13 cellular contexts compared by ENCODE assay signal in the genomic region with DNA sequence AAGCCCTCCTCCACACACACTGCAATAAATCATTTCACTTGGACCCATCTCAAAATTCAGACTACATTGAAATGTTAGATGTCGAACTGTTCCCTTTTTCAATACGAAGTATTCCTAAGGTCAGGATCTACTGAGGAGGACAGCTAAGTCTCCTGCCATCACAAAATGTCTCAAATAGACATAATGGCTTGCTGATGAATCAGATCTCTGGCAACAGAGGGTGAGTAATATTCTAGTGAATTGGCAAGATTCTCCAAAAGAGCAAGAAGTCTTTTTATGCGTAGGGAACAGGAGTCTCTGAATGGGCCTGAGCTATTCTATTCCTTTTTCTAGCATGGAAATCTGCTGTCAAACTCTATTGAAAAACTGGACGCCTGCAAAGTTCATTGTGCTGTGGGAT.
DNase-seq lines count a peak whose midpoint lies in the region; ATAC-seq and TF ChIP-seq lines count a peak whose summit lies in the region.
"Had no signal": no experiment of that assay in that cellular context is flagged by ENCODE, and none has a peak within 500 bp of the region (broad histone marks: within the 10 kb centered on the region; RNA-seq: fewer than 3 reads in every experiment).

No MANE protein-coding gene starts in this region.

- H3K4me3 ChIP-seq in fibroblast of villous mesenchyme (ENCODE audit: low read depth, low read length) = no peak overlapping the region
- H3K4me3 ChIP-seq in sigmoid colon = no peak overlapping the region
- H3K4me3 ChIP-seq: GM23338, ovary had no signal

- H3K9me3 ChIP-seq in sigmoid colon = no peaks in the 10 kb centered on the region
- H3K9me3 ChIP-seq: ovary had no signal

- no peaks in the 10 kb centered on the region for H3K36me3 ChIP-seq in sigmoid colon
- H3K36me3 ChIP-seq: ovary had no signal

- intact Hi-C loops in sigmoid colon (cut with DNase I) = no loop called here

- peak overlapping the region; percentile 26 to 76 (median 53) for H3K27ac ChIP-seq in sigmoid colon
- H3K27ac ChIP-seq: ovary had no signal

- TF ChIP-seq POLR2A in sigmoid colon (IDR thresholded peaks at IDR 0.05) = no peak

- no peak for TF ChIP-seq EP300 in sigmoid colon (IDR thresholded peaks at IDR 0.05)

- H3K27me3 ChIP-seq in sigmoid colon = no peaks in the 10 kb centered on the region
- H3K27me3 ChIP-seq: ovary had no signal

- H3K4me1 ChIP-seq in sigmoid colon = peaks cover 0 to 25% (median 19%) of the 10 kb centered on the region in 4 donors

- H3K27ac Mint-ChIP-seq in immature natural killer cell = no peak overlapping the region
- H3K27ac Mint-ChIP-seq: GM23338 had no signal

- H3K36me3 Mint-ChIP-seq in immature natural killer cell = peaks cover 0 to 11% (median 4%) of the 10 kb centered on the region in 3 donors

- TF ChIP-seq CTCF in fibroblast of villous mesenchyme (IDR thresholded peaks at IDR 0.05; ENCODE audit: insufficient read depth, low read depth, low read length) = no peak
- TF ChIP-seq CTCF in sigmoid colon (IDR thresholded peaks at IDR 0.05) = no peak

- no peak overlapping the region for H3K4me3 Mint-ChIP-seq in immature natural killer cell
- H3K4me3 Mint-ChIP-seq: GM23338 had no signal

- DNase-seq in GM04503 (ENCODE audit: low read depth) (peak; percentile 69), amniotic stem cell (lab: John Stamatoyannopoulos, UW) (peak; percentile 53), fibroblast of villous mesenchyme (ENCODE audit: low read depth) (peak; percentile 54), sigmoid colon (no peak), germinal center (ENCODE audit: low spot score) (no peak), immature natural killer cell (no peak)
- DNase-seq: central memory CD4-positive, alpha-beta T cell; NCI-H774; ovary; T-helper 9 cell had no signal

- ATAC-seq in GM19395 (IDR thresholded peaks at IDR 0.05; ENCODE audit: unreplicated experiment) = no peak
- ATAC-seq in HG03571 (IDR thresholded peaks at IDR 0.05; ENCODE audit: unreplicated experiment) = no peak
- ATAC-seq: GM23338 had no signal

- H3K4me1 Mint-ChIP-seq in immature natural killer cell = no peaks in the 10 kb centered on the region

- peaks cover 0 to 4% (median 3%) of the 10 kb centered on the region in 3 donors for H3K27me3 Mint-ChIP-seq in immature natural killer cell (ENCODE audit: low read depth in 3 of 3)

- 66 to 68% methylated on average over 4 of the region's 4 CpGs for WGBS in sigmoid colon, 2 donors

- H3K9me3 Mint-ChIP-seq in immature natural killer cell = no peaks in the 10 kb centered on the region
- H3K9me3 Mint-ChIP-seq: GM23338 had no signal

Comparison
In these comparisons a context has a peak if more than half of its experiments do, and no peak if none do; other contexts are left out.
1. DNase-seq: peak in GM04503 (single experiment), amniotic stem cell (single experiment) and fibroblast of villous mesenchyme (single experiment); none in sigmoid colon (single experiment), germinal center (single experiment) and immature natural killer cell (0 of 3).